ENCODE assay signal across 13 cellular contexts in the genomic region with DNA sequence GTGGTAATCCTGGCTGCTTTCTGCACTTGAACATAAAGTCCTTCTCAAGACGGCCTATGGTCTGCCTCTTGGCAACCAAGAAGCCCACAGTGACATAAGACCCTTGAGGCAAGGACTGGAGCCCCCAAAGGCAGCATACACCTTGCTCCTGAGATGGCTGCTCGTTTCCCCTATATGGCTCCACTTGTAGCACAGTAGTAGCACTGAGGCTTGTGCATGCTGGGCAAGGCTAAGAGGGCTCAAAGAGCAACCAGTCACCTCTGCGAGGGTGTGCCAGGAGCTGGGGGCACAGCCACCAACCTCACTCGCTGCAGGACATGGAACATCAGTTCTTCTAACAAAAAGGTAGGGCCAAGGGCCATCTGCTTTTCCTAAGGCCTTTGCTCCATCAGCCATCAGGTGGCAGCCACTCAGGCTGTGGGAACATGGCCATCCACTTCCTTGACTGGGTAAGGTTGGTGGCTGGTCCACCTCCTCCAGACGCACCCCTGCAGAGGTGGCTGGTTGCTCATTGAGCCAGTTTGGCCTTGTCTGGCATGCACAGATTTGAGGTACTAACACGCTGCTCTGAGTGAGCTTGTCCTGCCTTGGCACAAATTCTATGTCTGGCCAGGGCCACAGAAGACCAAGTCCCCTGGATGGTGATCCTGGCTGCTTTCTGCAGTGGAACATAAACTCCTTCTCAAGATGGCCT. TPM values are rescaled to one million over a fixed set of nuclear protein-coding genes. Genes with fewer than 3 reads are reported as not detected.
"Had no signal": no experiment of that assay in that cellular context is flagged by ENCODE, and none has a peak within 500 bp of the region (broad histone marks: within the 10 kb centered on the region; RNA-seq: fewer than 3 reads in every experiment).

No MANE protein-coding gene starts in this region.

RNA-seq across cellular contexts. Expression of a gene that starts 49.9 kb away (rescaled TPM):
- total RNA-seq: naive thymus-derived CD4-positive, alpha-beta T cell; natural killer cell; occipital lobe; pancreas; posterior vena cava; pulmonary artery endothelial cell; right atrium auricular region; sciatic nerve; smooth muscle cell; suprapubic skin; transverse colon; urinary bladder; uterus had no signal
